In the genomic region with DNA sequence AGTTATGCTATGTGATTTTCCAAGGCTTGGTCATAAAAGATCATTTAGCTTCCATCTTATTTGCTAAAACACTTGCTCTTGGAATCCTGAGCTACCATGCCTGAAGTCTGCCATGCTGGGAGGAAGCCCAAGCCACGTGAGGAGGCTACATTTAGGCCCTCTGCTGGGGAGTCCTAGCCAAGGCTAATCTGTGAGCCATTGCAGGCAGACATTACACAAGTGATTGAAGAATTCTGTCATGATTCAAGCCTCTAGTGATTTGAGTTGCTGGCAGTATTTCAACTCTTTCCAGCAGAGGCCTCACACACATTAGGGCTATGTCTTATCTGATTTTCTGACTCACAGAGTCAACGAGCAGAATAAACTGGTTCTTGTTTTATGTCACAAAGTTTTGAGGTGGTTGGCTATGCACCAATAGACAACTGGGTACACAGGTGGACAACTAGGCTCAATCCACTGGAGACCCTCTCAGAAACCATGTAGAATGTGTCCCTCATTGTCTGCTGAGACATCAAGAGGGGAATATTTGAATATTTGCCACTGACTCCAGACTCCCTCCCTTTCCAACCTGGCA, we compare ENCODE assay signal across 15 cellular contexts.
DNase-seq lines count a peak whose midpoint lies in the region; FAIRE-seq and TF ChIP-seq lines count a peak whose summit lies in the region.
"Had no signal": no experiment of that assay in that cellular context is flagged by ENCODE, and none has a peak within 500 bp of the region (broad histone marks: within the 10 kb centered on the region; RNA-seq: fewer than 3 reads in every experiment).

No MANE protein-coding gene starts in this region.

- TF ChIP-seq CTCF in OCI-LY7 (conservative IDR thresholded peaks at IDR 0.05; ENCODE audit: low read length) (peak; percentile 58), smooth muscle cell (IDR thresholded peaks at IDR 0.05; ENCODE audit: borderline replicate concordance, insufficient read depth, poor library complexity, severe bottlenecking) (peak; percentile 33)

- FAIRE-seq in urothelium cell line (lab: Jason Lieb, UNC), result no peak

- intact Hi-C loops in OCI-LY7 (cut with micrococcal nuclease; ENCODE audit: unreplicated experiment), result no loop called here

- CTCF ChIA-PET in OCI-LY7 (lab: Charles Lee; ENCODE audit: unreplicated experiment), result no interaction called here

- H3K4me1 ChIP-seq in OCI-LY7 (ENCODE audit: insufficient read depth, low read length, poor library complexity, severe bottlenecking), result peaks cover 9% of the 10 kb centered on the region
- peaks cover 9% of the 10 kb centered on the region for H3K4me1 ChIP-seq in smooth muscle cell (ENCODE audit: low read depth)
- H3K4me1 ChIP-seq: testis had no signal

- H3K27ac ChIP-seq in OCI-LY7 (ENCODE audit: low read depth, low read length, poor library complexity, severe bottlenecking) (no peak overlapping the region), epithelial cell of prostate (no peak overlapping the region), smooth muscle cell (ENCODE audit: low read depth) (no peak overlapping the region)
- H3K27ac ChIP-seq: testis had no signal

- H3K9me2 ChIP-seq in OCI-LY7 (ENCODE audit: insufficient read depth, low read length), result no peaks in the 10 kb centered on the region

- H3K9me3 ChIP-seq in OCI-LY7 (ENCODE audit: low read length), result peaks cover 61% of the 10 kb centered on the region; the same call in 1 of the 2 replicates
- H3K9me3 ChIP-seq in smooth muscle cell (replicated peaks; ENCODE audit: low read depth), result peaks cover 8% of the 10 kb centered on the region
- H3K9me3 ChIP-seq: testis had no signal

- peaks cover 9% of the 10 kb centered on the region for H3F3A ChIP-seq in smooth muscle cell (ENCODE audit: low read depth)

- BruUV-seq in OCI-LY7 (replicated peaks; lab: Mats Ljungman, UMichigan), result no TSS peak

- H3K4me3 ChIP-seq in OCI-LY7 (ENCODE audit: low read depth, low read length, poor library complexity, severe bottlenecking) (no peak overlapping the region), smooth muscle cell (no peak overlapping the region)
- H3K4me3 ChIP-seq: mucosa of descending colon, testis had no signal

- no peak overlapping the region for H3K9ac ChIP-seq in smooth muscle cell (ENCODE audit: low read depth)

- 13% methylated on average over 2 of the region's 2 CpGs for WGBS in smooth muscle cell (ENCODE audit: low lambda C conversion rate)

- H3K79me2 ChIP-seq in OCI-LY7 (ENCODE audit: insufficient read depth, low read depth, low read length) (no peaks in the 10 kb centered on the region), smooth muscle cell (ENCODE audit: low read depth) (no peaks in the 10 kb centered on the region)

- H4K20me1 ChIP-seq in OCI-LY7 (ENCODE audit: insufficient read depth, low read length), result no peaks in the 10 kb centered on the region
- no peaks in the 10 kb centered on the region for H4K20me1 ChIP-seq in smooth muscle cell (ENCODE audit: low read depth)

- H2AFZ ChIP-seq in OCI-LY7 (ENCODE audit: low read length), result no peak overlapping the region
- no peak overlapping the region for H2AFZ ChIP-seq in smooth muscle cell (ENCODE audit: low read depth)

- DNase-seq in SIG-M5 treated with dmso at 0.1 percent for 504 hours (lab: John Stamatoyannopoulos, UW; ENCODE audit: unreplicated experiment), result peak; percentile 99
- DNase-seq in SIG-M5 (lab: John Stamatoyannopoulos, UW), result no peak
- peak; percentile 24 for DNase-seq in OCI-LY7 (ENCODE audit: low spot score)
- peak; percentile 90 for DNase-seq in epithelial cell of prostate (ENCODE audit: low read depth, low spot score)
- no peak for DNase-seq in smooth muscle cell (lab: John Stamatoyannopoulos, UW; ENCODE audit: unreplicated experiment)
- DNase-seq in stimulated activated CD4-positive, alpha-beta T cell treated with anti-CD3 and anti-CD28 coated beads, Interleukin-2, amount 100 ng/mL, for 24 hours, result no peak
- no peak for DNase-seq in NCI-H526 treated with DMSO at 0.1 percent for 48 hours (lab: John Stamatoyannopoulos, UW)
- no peak for DNase-seq in urothelium cell line (ENCODE audit: low spot score)
- DNase-seq: activated CD8-positive, alpha-beta memory T cell treated with anti-CD3 and anti-CD28 coated beads for 24 hours; AML-193; HCEC 1CT; mucosa of descending colon; NCI-H510A treated with DMSO at 0.1 percent for 48 hours; T-helper 2 cell; testis had no signal

- no peak overlapping the region for H3K4me2 ChIP-seq in OCI-LY7 (ENCODE audit: low read length)
- no peak overlapping the region for H3K4me2 ChIP-seq in smooth muscle cell

- POLR2A ChIA-PET in OCI-LY7 (lab: Charles Lee), result interaction anchor here (1.0 to 1.1 kb wide), 2 partner anchors 9 to 11 kb away, joined by 3 read pairs; no protein-coding TSS in a partner anchor

- H3K36me3 ChIP-seq in OCI-LY7 (ENCODE audit: insufficient read depth, low read length), result peaks cover 21% of the 10 kb centered on the region; the same call in 1 of the 2 replicates
- H3K36me3 ChIP-seq in smooth muscle cell (ENCODE audit: low read depth), result no peaks in the 10 kb centered on the region

- H3K27me3 ChIP-seq in smooth muscle cell (ENCODE audit: low read depth), result no peaks in the 10 kb centered on the region
- H3K27me3 ChIP-seq: testis had no signal

Comparison
In these comparisons a context has a peak if more than half of its experiments do, and no peak if none do; other contexts are left out.
1. DNase-seq: peak in SIG-M5 treated with dmso at 0.1 percent for 504 hours (single experiment), OCI-LY7 (single experiment) and epithelial cell of prostate (single experiment); none in SIG-M5 (single experiment), smooth muscle cell (single experiment), stimulated activated CD4-positive, alpha-beta T cell treated with anti-CD3 and anti-CD28 coated beads, Interleukin-2, amount 100 ng/mL, for 24 hours (0 of 2), NCI-H526 treated with DMSO at 0.1 percent for 48 hours (single experiment) and urothelium cell line (single experiment).